ENCODE assay signal across 1 cellular context in genomic region chr9:133359420-133360175, GRCh38.
TF ChIP-seq lines count a peak whose summit lies in the region.

No MANE protein-coding gene starts in this region.

TF ChIP-seq in HepG2, 621 proteins besides CTCF, POLR2A, EP300 and RAD21 (continued from another document and continues in another):
- TF ChIP-seq PRDM10 (CRISPR knock-in tag; IDR thresholded peaks at IDR 0.05; ENCODE audit: low read depth) (no peak), GABPB1 (CRISPR knock-in tag; IDR thresholded peaks at IDR 0.05) (peak; percentile 34; the same call in 1 of the 2 replicates), GPN1 (CRISPR knock-in tag; IDR thresholded peaks at IDR 0.05; ENCODE audit: borderline replicate concordance) (no peak), HNRNPL (IDR thresholded peaks at IDR 0.05; ENCODE audit: low read depth, low read length) (0 out of 2 replicates have a peak, but pooled peaks have one; percentile 58), ZNF446 (CRISPR knock-in tag; IDR thresholded peaks at IDR 0.05) (no peak), SOX5 (CRISPR knock-in tag; IDR thresholded peaks at IDR 0.05; ENCODE audit: borderline replicate concordance) (no peak), ZNF782 (CRISPR knock-in tag; IDR thresholded peaks at IDR 0.05; ENCODE audit: borderline replicate concordance) (no peak), ZBTB7B (CRISPR knock-in tag; IDR thresholded peaks at IDR 0.05) (no peak), NFIC (IDR thresholded peaks at IDR 0.05; ENCODE audit: low read length) (no peak), MEIS1 (CRISPR knock-in tag; IDR thresholded peaks at IDR 0.05; ENCODE audit: borderline replicate concordance) (0 out of 2 replicates have a peak, but pooled peaks have one; percentile 16), ZNF609 (CRISPR knock-in tag; IDR thresholded peaks at IDR 0.05; ENCODE audit: borderline replicate concordance) (no peak), SKIL (CRISPR knock-in tag; IDR thresholded peaks at IDR 0.05; ENCODE audit: borderline replicate concordance) (no peak), ZNF614 (CRISPR knock-in tag; IDR thresholded peaks at IDR 0.05; ENCODE audit: borderline replicate concordance) (no peak), AKAP8 (CRISPR knock-in tag; IDR thresholded peaks at IDR 0.05) (peak; percentile 73; the same call in 1 of the 2 replicates), ATM (IDR thresholded peaks at IDR 0.05; ENCODE audit: borderline replicate concordance) (no peak), MZF1 (CRISPR knock-in tag; IDR thresholded peaks at IDR 0.05; ENCODE audit: borderline replicate concordance) (no peak), ZSCAN12 (CRISPR knock-in tag; IDR thresholded peaks at IDR 0.05) (no peak), ZBTB37 (CRISPR knock-in tag; IDR thresholded peaks at IDR 0.05) (no peak), KDM2A (CRISPR knock-in tag; IDR thresholded peaks at IDR 0.05; ENCODE audit: borderline replicate concordance, low read depth) (peak; percentile 57; the same call in 1 of the 2 replicates), ZNF687 (CRISPR knock-in tag; IDR thresholded peaks at IDR 0.05) (peak; percentile 44; the same call in 1 of the 2 replicates), ZFYVE20 (CRISPR knock-in tag; IDR thresholded peaks at IDR 0.05; ENCODE audit: borderline replicate concordance, low read depth) (no peak), ZNF674 (CRISPR knock-in tag; IDR thresholded peaks at IDR 0.05; ENCODE audit: low read depth) (no peak), PHF8 (CRISPR knock-in tag; IDR thresholded peaks at IDR 0.05) (peak; percentile 7; the same call in 1 of the 2 replicates), POLR2AphosphoS2 (IDR thresholded peaks at IDR 0.05; ENCODE audit: low read depth, low read length) (0 out of 2 replicates have a peak, but pooled peaks have one; percentile 54), AGO2 (optimal IDR thresholded peaks at IDR 0.05; ENCODE audit: low read depth, low read length) (peak; percentile 89), MAFF (IDR thresholded peaks at IDR 0.05; ENCODE audit: low read depth, low read length) (no peak), MIXL1 (CRISPR knock-in tag; IDR thresholded peaks at IDR 0.05) (no peak), SP5 (CRISPR knock-in tag; IDR thresholded peaks at IDR 0.05; ENCODE audit: borderline replicate concordance, low read depth) (peak; percentile 74; the same call in 1 of the 2 replicates), ZNF329 (CRISPR knock-in tag; IDR thresholded peaks at IDR 0.05; ENCODE audit: low read depth) (no peak), STAG1 (CRISPR knock-in tag; IDR thresholded peaks at IDR 0.05) (peak; percentile 85), SP4 (CRISPR knock-in tag; IDR thresholded peaks at IDR 0.05) (no peak), TRIM24 (CRISPR knock-in tag; IDR thresholded peaks at IDR 0.05) (no peak), ZNF619 (CRISPR knock-in tag; IDR thresholded peaks at IDR 0.05) (no peak), TEAD3 (CRISPR knock-in tag; optimal IDR thresholded peaks at IDR 0.05; ENCODE audit: borderline replicate concordance) (peak; percentile 15), AGO1 (IDR thresholded peaks at IDR 0.05; ENCODE audit: low read depth, low read length, poor library complexity, severe bottlenecking) (peak; percentile 76), HNRNPH1 (optimal IDR thresholded peaks at IDR 0.05; ENCODE audit: low read depth, low read length) (no peak), SALL1 (CRISPR knock-in tag; IDR thresholded peaks at IDR 0.05) (peak; percentile 45; the same call in 1 of the 2 replicates), SOX13 (IDR thresholded peaks at IDR 0.05) (no peak), SOX13 (CRISPR knock-in tag; conservative IDR thresholded peaks at IDR 0.05 in 1 of 2, IDR thresholded peaks at IDR 0.05 in 1 of 2) (no peak), FOXJ3 (CRISPR knock-in tag; IDR thresholded peaks at IDR 0.05; ENCODE audit: borderline replicate concordance) (no peak), DPF2 (CRISPR knock-in tag; IDR thresholded peaks at IDR 0.05; ENCODE audit: borderline replicate concordance, low read depth) (no peak), RAD51 (IDR thresholded peaks at IDR 0.05; ENCODE audit: borderline replicate concordance) (no peak), ZFP91 (CRISPR knock-in tag; IDR thresholded peaks at IDR 0.05; ENCODE audit: borderline replicate concordance) (peak; percentile 68; the same call in 1 of the 2 replicates), NR2F1 (CRISPR knock-in tag; IDR thresholded peaks at IDR 0.05) (no peak), ZNF567 (CRISPR knock-in tag; IDR thresholded peaks at IDR 0.05; ENCODE audit: borderline replicate concordance) (no peak), ZBTB43 (CRISPR knock-in tag; conservative IDR thresholded peaks at IDR 0.05) (no peak)
